Comparison of ENCODE assay signal across 10 cellular contexts in genomic region chr5:93572773-93573626, GRCh38. TPM values are rescaled to one million over a fixed set of nuclear protein-coding genes. Genes with fewer than 3 reads are reported as not detected.
DNase-seq lines count a peak whose midpoint lies in the region; ATAC-seq and TF ChIP-seq lines count a peak whose summit lies in the region.
"Had no signal": no experiment of that assay in that cellular context is flagged by ENCODE, and none has a peak within 500 bp of the region (broad histone marks: within the 10 kb centered on the region; RNA-seq: fewer than 3 reads in every experiment).

No MANE protein-coding gene starts in this region.

- peak overlapping the region; percentile 44 for H3K4me3 ChIP-seq in fibroblast of the aortic adventitia (ENCODE audit: low read depth, low read length)
- peak overlapping the region in 2 of 4 donors; percentile 23 to 52 for H3K4me3 ChIP-seq in esophagus squamous epithelium

- intact Hi-C loops in esophagus squamous epithelium (cut with DNase I): no loop called here

- H3K9ac ChIP-seq in ES-I3 (ENCODE audit: low read depth, low read length): peak overlapping the region; percentile 36; the same call in 1 of the 2 replicates

- TF ChIP-seq CTCF in fibroblast of the aortic adventitia (IDR thresholded peaks at IDR 0.05; ENCODE audit: insufficient read depth, low read length): no peak
- TF ChIP-seq CTCF in osteocyte (IDR thresholded peaks at IDR 0.05): no peak
- TF ChIP-seq CTCF in esophagus squamous epithelium (IDR thresholded peaks at IDR 0.05): no peak

- H3K27ac Mint-ChIP-seq in osteocyte (ENCODE audit: unreplicated experiment): peak overlapping the region; percentile 95

- 32 to 44% methylated on average over 15 to 16 of the region's 50 CpGs for WGBS in esophagus squamous epithelium, 2 donors

- H3K27me3 Mint-ChIP-seq in osteocyte (ENCODE audit: unreplicated experiment): no peaks in the 10 kb centered on the region

- H3K4me3 Mint-ChIP-seq in osteocyte (ENCODE audit: unreplicated experiment): peak overlapping the region; percentile 63

- H3K27me3 ChIP-seq in esophagus squamous epithelium: peaks cover 0 to 94% (median 8%) of the 10 kb centered on the region in 4 donors

- DNase-seq in NCI-H82 treated with DMSO at 0.1 percent for 48 hours (lab: John Stamatoyannopoulos, UW; ENCODE audit: unreplicated experiment): peak; percentile 85
- DNase-seq in fibroblast of the aortic adventitia (ENCODE audit: low read depth): peak; percentile 44
- no peak for DNase-seq in osteocyte (ENCODE audit: extremely low spot score, unreplicated experiment)
- no peak for DNase-seq in activated gamma-delta T cell treated with Interleukin-2 at 50 U/mL for 16 hours
- DNase-seq in stimulated activated CD4-positive, alpha-beta T cell treated with anti-CD3 and anti-CD28 coated beads, Interleukin-15, amount 100 ng/mL, for 24 hours: no peak
- no peak for DNase-seq in esophagus squamous epithelium (lab: John Stamatoyannopoulos, UW)

- H3K36me3 Mint-ChIP-seq in osteocyte (ENCODE audit: unreplicated experiment): peaks cover 19% of the 10 kb centered on the region

- ATAC-seq in GM19463 (IDR thresholded peaks at IDR 0.05; ENCODE audit: unreplicated experiment): no peak

- H3K9me3 Mint-ChIP-seq in osteocyte (ENCODE audit: unreplicated experiment): no peaks in the 10 kb centered on the region

- peaks cover 71% of the 10 kb centered on the region for H3K4me1 Mint-ChIP-seq in osteocyte (ENCODE audit: unreplicated experiment)

- H3K36me3 ChIP-seq in ES-I3 (ENCODE audit: insufficient read depth, low read length) (no peaks in the 10 kb centered on the region), esophagus squamous epithelium (no peaks in the 10 kb centered on the region)
- H3K36me3 ChIP-seq: cardiac muscle cell had no signal

- peak overlapping the region in 1 of 4 donors; percentile 44 for H3K27ac ChIP-seq in esophagus squamous epithelium
- H3K27ac ChIP-seq: cardiac muscle cell, HL-60 had no signal

- H3K9me3 ChIP-seq in ES-I3 (ENCODE audit: control insufficient read depth, insufficient read depth, low read length) (no peaks in the 10 kb centered on the region), esophagus squamous epithelium (no peaks in the 10 kb centered on the region)

- TF ChIP-seq POLR2A in esophagus squamous epithelium (IDR thresholded peaks at IDR 0.05): no peak

- peaks cover 13% of the 10 kb centered on the region for H3K4me1 ChIP-seq in ES-I3 (ENCODE audit: insufficient read depth, low read length)
- peaks cover 16 to 69% (median 22%) of the 10 kb centered on the region in 3 donors for H3K4me1 ChIP-seq in esophagus squamous epithelium

RNA-seq across cellular contexts. Expression of gene NR2F1-AS1, which starts 8.0 kb away (rescaled TPM):
- 11.8 and 23.7 TPM in 2 replicates for total RNA-seq in fibroblast of the aortic adventitia (ENCODE audit: low replicate concordance)
- total RNA-seq in osteocyte: 40.9 and 42.8 TPM in 2 replicates
- total RNA-seq in esophagus squamous epithelium: 10 to 100 TPM in 1 of 4 donors, 1 to 10 TPM in 2, under 1 TPM in 1; 0.49 to 11.3 (median 1.5) TPM

RNA-seq across cellular contexts. Expression of gene NR2F1, which starts 10.0 kb away (rescaled TPM):
- total RNA-seq in fibroblast of the aortic adventitia (ENCODE audit: low replicate concordance) (8.0 and 20.5 TPM in 2 replicates), osteocyte (189 and 197 TPM in 2 replicates), esophagus squamous epithelium (10 to 100 TPM in 1 of 4 donors, 1 to 10 TPM in 3; 1.9 to 26.3 (median 3.7) TPM)

Comparison
In these comparisons a context has a peak if more than half of its experiments do, and no peak if none do; other contexts are left out.
1. DNase-seq: peak in NCI-H82 treated with DMSO at 0.1 percent for 48 hours (single experiment) and fibroblast of the aortic adventitia (single experiment); none in osteocyte (single experiment), activated gamma-delta T cell treated with Interleukin-2 at 50 U/mL for 16 hours (single experiment), stimulated activated CD4-positive, alpha-beta T cell treated with anti-CD3 and anti-CD28 coated beads, Interleukin-15, amount 100 ng/mL, for 24 hours (single experiment) and esophagus squamous epithelium (single experiment).